In genomic region chr20:17951323-17951722, GRCh38 we compare ENCODE assay signal across 3 cellular contexts.
TF ChIP-seq lines count a peak whose summit lies in the region.

No MANE protein-coding gene starts in this region.

TF ChIP-seq in A549, 52 proteins besides CTCF, POLR2A, EP300 and RAD21 (continued from another document):
- no peak for TF ChIP-seq ELK1 (IDR thresholded peaks at IDR 0.05; ENCODE audit: low read depth, low read length)
- TF ChIP-seq MYC (IDR thresholded peaks at IDR 0.05; ENCODE audit: borderline replicate concordance, low read length) = no peak
- no peak for TF ChIP-seq E2F6 (IDR thresholded peaks at IDR 0.05; ENCODE audit: borderline replicate concordance, low read depth)

TF ChIP-seq in GM23338, 12 proteins besides CTCF, POLR2A, EP300 and RAD21 (continued from another document):
- TF ChIP-seq, protein P1, sequence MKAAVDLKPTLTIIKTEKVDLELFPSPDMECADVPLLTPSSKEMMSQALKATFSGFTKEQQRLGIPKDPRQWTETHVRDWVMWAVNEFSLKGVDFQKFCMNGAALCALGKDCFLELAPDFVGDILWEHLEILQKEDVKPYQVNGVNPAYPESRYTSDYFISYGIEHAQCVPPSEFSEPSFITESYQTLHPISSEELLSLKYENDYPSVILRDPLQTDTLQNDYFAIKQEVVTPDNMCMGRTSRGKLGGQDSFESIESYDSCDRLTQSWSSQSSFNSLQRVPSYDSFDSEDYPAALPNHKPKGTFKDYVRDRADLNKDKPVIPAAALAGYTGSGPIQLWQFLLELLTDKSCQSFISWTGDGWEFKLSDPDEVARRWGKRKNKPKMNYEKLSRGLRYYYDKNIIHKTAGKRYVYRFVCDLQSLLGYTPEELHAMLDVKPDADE (IDR thresholded peaks at IDR 0.05) = no peak
- TF ChIP-seq POLR2AphosphoS5 (IDR thresholded peaks at IDR 0.05; ENCODE audit: low read depth) (no peak), ZNF462 (CRISPR knock-in tag; IDR thresholded peaks at IDR 0.05) (no peak), REST (IDR thresholded peaks at IDR 0.05; ENCODE audit: unreplicated experiment) (no peak), EZH2 (IDR thresholded peaks at IDR 0.05; ENCODE audit: low read depth, unreplicated experiment) (no peak), CREB1 (CRISPR knock-in tag; IDR thresholded peaks at IDR 0.05; ENCODE audit: low read depth) (no peak), JUNB (IDR thresholded peaks at IDR 0.05; ENCODE audit: unreplicated experiment) (no peak), NANOG (IDR thresholded peaks at IDR 0.05; ENCODE audit: borderline replicate concordance) (no peak)

TF ChIP-seq in WTC11, 78 proteins besides CTCF, POLR2A, EP300 and RAD21:
- TF ChIP-seq, protein P2, sequence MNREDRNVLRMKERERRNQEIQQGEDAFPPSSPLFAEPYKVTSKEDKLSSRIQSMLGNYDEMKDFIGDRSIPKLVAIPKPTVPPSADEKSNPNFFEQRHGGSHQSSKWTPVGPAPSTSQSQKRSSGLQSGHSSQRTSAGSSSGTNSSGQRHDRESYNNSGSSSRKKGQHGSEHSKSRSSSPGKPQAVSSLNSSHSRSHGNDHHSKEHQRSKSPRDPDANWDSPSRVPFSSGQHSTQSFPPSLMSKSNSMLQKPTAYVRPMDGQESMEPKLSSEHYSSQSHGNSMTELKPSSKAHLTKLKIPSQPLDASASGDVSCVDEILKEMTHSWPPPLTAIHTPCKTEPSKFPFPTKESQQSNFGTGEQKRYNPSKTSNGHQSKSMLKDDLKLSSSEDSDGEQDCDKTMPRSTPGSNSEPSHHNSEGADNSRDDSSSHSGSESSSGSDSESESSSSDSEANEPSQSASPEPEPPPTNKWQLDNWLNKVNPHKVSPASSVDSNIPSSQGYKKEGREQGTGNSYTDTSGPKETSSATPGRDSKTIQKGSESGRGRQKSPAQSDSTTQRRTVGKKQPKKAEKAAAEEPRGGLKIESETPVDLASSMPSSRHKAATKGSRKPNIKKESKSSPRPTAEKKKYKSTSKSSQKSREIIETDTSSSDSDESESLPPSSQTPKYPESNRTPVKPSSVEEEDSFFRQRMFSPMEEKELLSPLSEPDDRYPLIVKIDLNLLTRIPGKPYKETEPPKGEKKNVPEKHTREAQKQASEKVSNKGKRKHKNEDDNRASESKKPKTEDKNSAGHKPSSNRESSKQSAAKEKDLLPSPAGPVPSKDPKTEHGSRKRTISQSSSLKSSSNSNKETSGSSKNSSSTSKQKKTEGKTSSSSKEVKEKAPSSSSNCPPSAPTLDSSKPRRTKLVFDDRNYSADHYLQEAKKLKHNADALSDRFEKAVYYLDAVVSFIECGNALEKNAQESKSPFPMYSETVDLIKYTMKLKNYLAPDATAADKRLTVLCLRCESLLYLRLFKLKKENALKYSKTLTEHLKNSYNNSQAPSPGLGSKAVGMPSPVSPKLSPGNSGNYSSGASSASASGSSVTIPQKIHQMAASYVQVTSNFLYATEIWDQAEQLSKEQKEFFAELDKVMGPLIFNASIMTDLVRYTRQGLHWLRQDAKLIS (CRISPR knock-in tag; IDR thresholded peaks at IDR 0.05; ENCODE audit: borderline replicate concordance) = no peak
- TF ChIP-seq MXD4 (CRISPR knock-in tag; IDR thresholded peaks at IDR 0.05; ENCODE audit: borderline replicate concordance) = no peak
- TF ChIP-seq EMX1 (CRISPR knock-in tag; IDR thresholded peaks at IDR 0.05) = no peak
- TF ChIP-seq, protein P3, sequence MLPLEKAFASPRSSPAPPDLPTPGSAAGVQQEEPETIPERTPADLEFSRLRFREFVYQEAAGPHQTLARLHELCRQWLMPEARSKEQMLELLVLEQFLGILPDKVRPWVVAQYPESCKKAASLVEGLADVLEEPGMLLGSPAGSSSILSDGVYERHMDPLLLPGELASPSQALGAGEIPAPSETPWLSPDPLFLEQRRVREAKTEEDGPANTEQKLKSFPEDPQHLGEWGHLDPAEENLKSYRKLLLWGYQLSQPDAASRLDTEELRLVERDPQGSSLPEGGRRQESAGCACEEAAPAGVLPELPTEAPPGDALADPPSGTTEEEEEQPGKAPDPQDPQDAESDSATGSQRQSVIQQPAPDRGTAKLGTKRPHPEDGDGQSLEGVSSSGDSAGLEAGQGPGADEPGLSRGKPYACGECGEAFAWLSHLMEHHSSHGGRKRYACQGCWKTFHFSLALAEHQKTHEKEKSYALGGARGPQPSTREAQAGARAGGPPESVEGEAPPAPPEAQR (CRISPR knock-in tag; IDR thresholded peaks at IDR 0.05) = no peak
- no peak for TF ChIP-seq GABPB1 (CRISPR knock-in tag; IDR thresholded peaks at IDR 0.05)
- no peak for TF ChIP-seq JUN (CRISPR knock-in tag; IDR thresholded peaks at IDR 0.05)
- TF ChIP-seq SMAD4 (CRISPR knock-in tag; IDR thresholded peaks at IDR 0.05) = no peak
- TF ChIP-seq, protein P4, sequence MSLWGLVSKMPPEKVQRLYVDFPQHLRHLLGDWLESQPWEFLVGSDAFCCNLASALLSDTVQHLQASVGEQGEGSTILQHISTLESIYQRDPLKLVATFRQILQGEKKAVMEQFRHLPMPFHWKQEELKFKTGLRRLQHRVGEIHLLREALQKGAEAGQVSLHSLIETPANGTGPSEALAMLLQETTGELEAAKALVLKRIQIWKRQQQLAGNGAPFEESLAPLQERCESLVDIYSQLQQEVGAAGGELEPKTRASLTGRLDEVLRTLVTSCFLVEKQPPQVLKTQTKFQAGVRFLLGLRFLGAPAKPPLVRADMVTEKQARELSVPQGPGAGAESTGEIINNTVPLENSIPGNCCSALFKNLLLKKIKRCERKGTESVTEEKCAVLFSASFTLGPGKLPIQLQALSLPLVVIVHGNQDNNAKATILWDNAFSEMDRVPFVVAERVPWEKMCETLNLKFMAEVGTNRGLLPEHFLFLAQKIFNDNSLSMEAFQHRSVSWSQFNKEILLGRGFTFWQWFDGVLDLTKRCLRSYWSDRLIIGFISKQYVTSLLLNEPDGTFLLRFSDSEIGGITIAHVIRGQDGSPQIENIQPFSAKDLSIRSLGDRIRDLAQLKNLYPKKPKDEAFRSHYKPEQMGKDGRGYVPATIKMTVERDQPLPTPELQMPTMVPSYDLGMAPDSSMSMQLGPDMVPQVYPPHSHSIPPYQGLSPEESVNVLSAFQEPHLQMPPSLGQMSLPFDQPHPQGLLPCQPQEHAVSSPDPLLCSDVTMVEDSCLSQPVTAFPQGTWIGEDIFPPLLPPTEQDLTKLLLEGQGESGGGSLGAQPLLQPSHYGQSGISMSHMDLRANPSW (CRISPR knock-in tag; conservative IDR thresholded peaks at IDR 0.05; ENCODE audit: low read depth) = no peak
- no peak for TF ChIP-seq ETV6 (CRISPR knock-in tag; IDR thresholded peaks at IDR 0.05)
- TF ChIP-seq, protein P5, sequence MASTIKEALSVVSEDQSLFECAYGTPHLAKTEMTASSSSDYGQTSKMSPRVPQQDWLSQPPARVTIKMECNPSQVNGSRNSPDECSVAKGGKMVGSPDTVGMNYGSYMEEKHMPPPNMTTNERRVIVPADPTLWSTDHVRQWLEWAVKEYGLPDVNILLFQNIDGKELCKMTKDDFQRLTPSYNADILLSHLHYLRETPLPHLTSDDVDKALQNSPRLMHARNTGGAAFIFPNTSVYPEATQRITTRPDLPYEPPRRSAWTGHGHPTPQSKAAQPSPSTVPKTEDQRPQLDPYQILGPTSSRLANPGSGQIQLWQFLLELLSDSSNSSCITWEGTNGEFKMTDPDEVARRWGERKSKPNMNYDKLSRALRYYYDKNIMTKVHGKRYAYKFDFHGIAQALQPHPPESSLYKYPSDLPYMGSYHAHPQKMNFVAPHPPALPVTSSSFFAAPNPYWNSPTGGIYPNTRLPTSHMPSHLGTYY (CRISPR knock-in tag; IDR thresholded peaks at IDR 0.05) = no peak
- TF ChIP-seq, protein P6, sequence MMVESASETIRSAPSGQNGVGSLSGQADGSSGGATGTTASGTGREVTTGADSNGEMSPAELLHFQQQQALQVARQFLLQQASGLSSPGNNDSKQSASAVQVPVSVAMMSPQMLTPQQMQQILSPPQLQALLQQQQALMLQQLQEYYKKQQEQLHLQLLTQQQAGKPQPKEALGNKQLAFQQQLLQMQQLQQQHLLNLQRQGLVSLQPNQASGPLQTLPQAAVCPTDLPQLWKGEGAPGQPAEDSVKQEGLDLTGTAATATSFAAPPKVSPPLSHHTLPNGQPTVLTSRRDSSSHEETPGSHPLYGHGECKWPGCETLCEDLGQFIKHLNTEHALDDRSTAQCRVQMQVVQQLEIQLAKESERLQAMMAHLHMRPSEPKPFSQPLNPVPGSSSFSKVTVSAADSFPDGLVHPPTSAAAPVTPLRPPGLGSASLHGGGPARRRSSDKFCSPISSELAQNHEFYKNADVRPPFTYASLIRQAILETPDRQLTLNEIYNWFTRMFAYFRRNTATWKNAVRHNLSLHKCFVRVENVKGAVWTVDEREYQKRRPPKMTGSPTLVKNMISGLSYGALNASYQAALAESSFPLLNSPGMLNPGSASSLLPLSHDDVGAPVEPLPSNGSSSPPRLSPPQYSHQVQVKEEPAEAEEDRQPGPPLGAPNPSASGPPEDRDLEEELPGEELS (CRISPR knock-in tag; IDR thresholded peaks at IDR 0.05) = no peak
- TF ChIP-seq ZNF263 (CRISPR knock-in tag; IDR thresholded peaks at IDR 0.05; ENCODE audit: low read depth) = no peak
- no peak for TF ChIP-seq ZNF219 (CRISPR knock-in tag; IDR thresholded peaks at IDR 0.05; ENCODE audit: borderline replicate concordance)
- TF ChIP-seq, protein P7, sequence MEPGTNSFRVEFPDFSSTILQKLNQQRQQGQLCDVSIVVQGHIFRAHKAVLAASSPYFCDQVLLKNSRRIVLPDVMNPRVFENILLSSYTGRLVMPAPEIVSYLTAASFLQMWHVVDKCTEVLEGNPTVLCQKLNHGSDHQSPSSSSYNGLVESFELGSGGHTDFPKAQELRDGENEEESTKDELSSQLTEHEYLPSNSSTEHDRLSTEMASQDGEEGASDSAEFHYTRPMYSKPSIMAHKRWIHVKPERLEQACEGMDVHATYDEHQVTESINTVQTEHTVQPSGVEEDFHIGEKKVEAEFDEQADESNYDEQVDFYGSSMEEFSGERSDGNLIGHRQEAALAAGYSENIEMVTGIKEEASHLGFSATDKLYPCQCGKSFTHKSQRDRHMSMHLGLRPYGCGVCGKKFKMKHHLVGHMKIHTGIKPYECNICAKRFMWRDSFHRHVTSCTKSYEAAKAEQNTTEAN (CRISPR knock-in tag; IDR thresholded peaks at IDR 0.05) = no peak
